2 cellular contexts compared by ENCODE assay signal in genomic region chr19:17112700-17113099, GRCh38.
TF ChIP-seq lines count a peak whose summit lies in the region.

No MANE protein-coding gene starts in this region.

TF ChIP-seq in HEK293, 187 proteins besides CTCF, POLR2A, EP300 and RAD21:
- TF ChIP-seq BCL11B (tag by site-specific recombination; IDR thresholded peaks at IDR 0.05; ENCODE audit: low read depth) (0 out of 2 replicates have a peak, but pooled peaks have one; percentile 49), ZNF600 (tag by site-specific recombination; IDR thresholded peaks at IDR 0.05) (no peak)

TF ChIP-seq in H1, 55 proteins besides CTCF, POLR2A, EP300 and RAD21:
- TF ChIP-seq ZNF274 (IDR thresholded peaks at IDR 0.05; ENCODE audit: borderline replicate concordance, extremely low read depth, low read length) (no peak), RNF2 (IDR thresholded peaks at IDR 0.05; ENCODE audit: borderline replicate concordance, low read depth, low read length, missing control alignments, poor library complexity, severe bottlenecking) (no peak), MAFK (IDR thresholded peaks at IDR 0.05; ENCODE audit: low read depth, low read length) (no peak), KDM4A (IDR thresholded peaks at IDR 0.05; ENCODE audit: low read depth, low read length, severe bottlenecking) (no peak), TBP (IDR thresholded peaks at IDR 0.05; ENCODE audit: low read depth, low read length) (no peak), TEAD4 (IDR thresholded peaks at IDR 0.05; ENCODE audit: low read depth, low read length) (no peak), HDAC6 (IDR thresholded peaks at IDR 0.05; ENCODE audit: low read depth, low read length) (no peak), JUND (IDR thresholded peaks at IDR 0.05; ENCODE audit: low read length) (no peak), POLR2AphosphoS5 (IDR thresholded peaks at IDR 0.05; ENCODE audit: low read depth, low read length) (no peak), BACH1 (IDR thresholded peaks at IDR 0.05; ENCODE audit: low read length) (no peak), ATF2 (IDR thresholded peaks at IDR 0.05; ENCODE audit: low read length) (no peak), HDAC2 (IDR thresholded peaks at IDR 0.05; ENCODE audit: borderline replicate concordance in 1 of 2, low read depth in 2 of 2, low read length in 2 of 2) (no peak), TCF12 (IDR thresholded peaks at IDR 0.05; ENCODE audit: low read depth, low read length) (no peak), EGR1 (IDR thresholded peaks at IDR 0.05; ENCODE audit: borderline replicate concordance, low read depth, low read length) (no peak), KDM5A (IDR thresholded peaks at IDR 0.05; ENCODE audit: low read length) (no peak), SRF (IDR thresholded peaks at IDR 0.05; ENCODE audit: low read depth, low read length) (no peak), KDM1A (IDR thresholded peaks at IDR 0.05; ENCODE audit: borderline replicate concordance, low read length) (no peak)
- TF ChIP-seq, protein P1, sequence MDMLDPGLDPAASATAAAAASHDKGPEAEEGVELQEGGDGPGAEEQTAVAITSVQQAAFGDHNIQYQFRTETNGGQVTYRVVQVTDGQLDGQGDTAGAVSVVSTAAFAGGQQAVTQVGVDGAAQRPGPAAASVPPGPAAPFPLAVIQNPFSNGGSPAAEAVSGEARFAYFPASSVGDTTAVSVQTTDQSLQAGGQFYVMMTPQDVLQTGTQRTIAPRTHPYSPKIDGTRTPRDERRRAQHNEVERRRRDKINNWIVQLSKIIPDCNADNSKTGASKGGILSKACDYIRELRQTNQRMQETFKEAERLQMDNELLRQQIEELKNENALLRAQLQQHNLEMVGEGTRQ (IDR thresholded peaks at IDR 0.05; ENCODE audit: low read length), result no peak
